Comparison of ENCODE assay signal across 1 cellular context in the genomic region with DNA sequence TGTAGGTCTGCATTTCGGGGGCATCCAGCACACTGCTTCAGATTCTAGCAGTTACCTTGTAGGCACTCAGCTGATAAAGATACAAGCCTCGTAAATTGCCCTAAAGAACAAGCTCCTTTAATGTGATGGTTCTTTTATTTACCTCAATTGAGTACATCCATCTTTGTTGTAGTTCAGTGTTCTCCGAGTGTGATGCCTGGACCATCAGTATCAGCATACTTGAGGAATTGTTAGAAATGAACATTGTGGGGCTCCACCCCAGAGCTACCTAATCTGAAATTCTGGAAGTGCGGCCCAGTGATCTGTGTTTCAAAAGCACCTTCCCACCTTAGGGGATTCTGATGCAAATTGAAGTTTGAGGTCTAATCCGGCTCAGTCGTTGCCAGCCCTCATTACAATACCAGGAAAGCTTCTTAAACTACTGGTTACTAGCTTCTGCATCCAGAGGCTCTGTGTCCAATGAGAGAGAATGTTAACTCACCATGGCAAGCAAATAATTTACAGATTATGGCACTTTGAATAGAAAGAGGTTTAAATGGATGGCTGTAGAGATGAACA.
TF ChIP-seq lines count a peak whose summit lies in the region.

No MANE protein-coding gene starts in this region.

TF ChIP-seq in IMR-90, 13 proteins besides CTCF, POLR2A, EP300 and RAD21:
- no peak for TF ChIP-seq CEBPB (IDR thresholded peaks at IDR 0.05; ENCODE audit: low read depth, low read length)
- TF ChIP-seq FOS (IDR thresholded peaks at IDR 0.05; ENCODE audit: low read depth, low read length), result no peak
